ENCODE assay signal across 16 cellular contexts in the genomic region with DNA sequence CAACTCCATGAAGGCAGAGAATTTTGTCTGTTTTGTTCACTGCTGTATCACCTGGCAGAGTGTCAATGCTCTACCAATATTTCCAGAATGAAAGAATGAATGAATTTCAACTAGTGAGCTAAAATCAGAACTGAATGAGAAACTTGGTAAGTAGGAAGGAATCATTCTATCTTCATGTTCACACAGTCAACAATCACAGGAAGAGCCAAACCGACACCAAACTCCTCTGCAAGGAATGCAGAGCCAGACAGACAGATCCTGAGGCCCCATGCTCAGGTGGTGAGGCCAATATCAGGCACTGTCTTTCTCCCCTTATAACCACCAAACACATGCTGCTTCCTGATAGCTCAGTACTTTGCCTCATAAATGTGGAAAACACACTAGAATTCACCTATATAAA.
A peak's percentile ranks its signal among the peaks of the same experiment; 100 is the strongest.
DNase-seq lines count a peak whose midpoint lies in the region; ATAC-seq and TF ChIP-seq lines count a peak whose summit lies in the region.
"Had no signal": no experiment of that assay in that cellular context is flagged by ENCODE, and none has a peak within 500 bp of the region (broad histone marks: within the 10 kb centered on the region; RNA-seq: fewer than 3 reads in every experiment).

No MANE protein-coding gene starts in this region.

- H3K27ac Mint-ChIP-seq in endothelial cell (ENCODE audit: unreplicated experiment) (peak overlapping the region; percentile 95), nephron (peak overlapping the region; percentile 29 to 91 (median 87))
- no peak overlapping the region for H3K27ac Mint-ChIP-seq in activated T-cell treated with anti-CD3 and anti-CD28 coated beads, Interleukin-2, amount 50 U/mL, for 72 hours
- H3K27ac Mint-ChIP-seq: activated naive CD4-positive, alpha-beta T cell treated with anti-CD3 and anti-CD28 coated beads, Interleukin-2, amount 10 ng/mL, durations not matched to agents 7 days and 5 days had no signal

- TF ChIP-seq RAD21 in SK-N-SH (IDR thresholded peaks at IDR 0.05; ENCODE audit: low read length): no peak

- H3K27ac ChIP-seq in SK-N-SH (ENCODE audit: low read depth in 2 of 2, low read length in 1 of 2) (peak overlapping the region; percentile 67 to 76; a peak in 3 of 4 replicates), upper lobe of left lung (peak overlapping the region in 3 of 4 donors; percentile 1 to 47 (median 46))
- H3K27ac ChIP-seq: SK-N-MC had no signal

- no peaks in the 10 kb centered on the region for H4K20me1 ChIP-seq in SK-N-SH (ENCODE audit: insufficient read depth)

- H3K4me1 ChIP-seq in SK-N-SH (ENCODE audit: control insufficient read depth in 1 of 2, insufficient read depth in 2 of 2, low read depth in 1 of 2, low read length in 1 of 2): peaks cover 23 to 52% of the 10 kb centered on the region in 2 experiments; a peak in 3 of 4 replicates
- H3K4me1 ChIP-seq in upper lobe of left lung: peaks cover 30 to 40% (median 36%) of the 10 kb centered on the region in 4 donors

- H2AFZ ChIP-seq in SK-N-SH (ENCODE audit: low read depth): no peak overlapping the region

- POLR2A ChIA-PET in SK-N-SH (lab: Yijun Ruan, JAX): no interaction called here

- DNase-seq in SK-N-SH (no peak), endothelial cell (ENCODE audit: low spot score) (no peak), upper lobe of left lung (no peak), NCI-H524 treated with DMSO at 0.1 percent for 48 hours (lab: John Stamatoyannopoulos, UW) (no peak)
- DNase-seq in activated T-cell treated with anti-CD3 and anti-CD28 coated beads, Interleukin-2, amount 50 U/mL, for 72 hours: no peak
- DNase-seq in stimulated activated CD4-positive, alpha-beta T cell treated with anti-CD3 and anti-CD28 coated beads, Interleukin-4, amount 100 ng/mL, for 1 hour: no peak
- DNase-seq: activated naive CD4-positive, alpha-beta T cell treated with anti-CD3 and anti-CD28 coated beads, Interleukin-2, amount 10 ng/mL, durations not matched to agents 7 days and 5 days; CD4-positive, alpha-beta T cell; left ventricle myocardium superior; NCI-H1048; NCI-H2171; NK-92 treated with Interleukin-12 subunit alpha and Interleukin-12 subunit beta, amount 100 ng/mL, for 24 hours; nucleus accumbens; stimulated activated CD4-positive, alpha-beta T cell treated with anti-CD3 and anti-CD28 coated beads, Interleukin-12 subunit alpha, Interleukin-12 subunit beta, amount 100 ng/mL, for 4 hours had no signal

- peaks cover 0 to 3% of the 10 kb centered on the region in 2 experiments for H3K36me3 ChIP-seq in SK-N-SH (replicated peaks in 1 of 2; ENCODE audit: control insufficient read depth in 1 of 2, insufficient read depth in 2 of 2, low read length in 1 of 2)
- no peaks in the 10 kb centered on the region for H3K36me3 ChIP-seq in upper lobe of left lung

- H3K9me2 ChIP-seq in SK-N-SH: no peaks in the 10 kb centered on the region

- no peak for TF ChIP-seq POLR2A in upper lobe of left lung (IDR thresholded peaks at IDR 0.05)

- CTCF ChIA-PET in SK-N-SH (lab: Yijun Ruan, JAX): interaction anchor here (1.7 kb wide), 1 partner anchor 481 kb away, joined by 3 read pairs; no protein-coding TSS in a partner anchor

- H3K4me3 ChIP-seq in SK-N-SH (ENCODE audit: low read depth in 2 of 2, low read length in 1 of 2) (no peak overlapping the region), upper lobe of left lung (no peak overlapping the region)
- H3K4me3 ChIP-seq: SK-N-MC had no signal

- H3K36me3 Mint-ChIP-seq in endothelial cell (ENCODE audit: low read depth, unreplicated experiment) (peaks cover 2% of the 10 kb centered on the region), nephron (ENCODE audit: low read depth) (peaks cover 12% of the 10 kb centered on the region)
- H3K36me3 Mint-ChIP-seq in activated T-cell treated with anti-CD3 and anti-CD28 coated beads, Interleukin-2, amount 50 U/mL, for 72 hours (ENCODE audit: insufficient read depth in 2 of 2): peaks cover 0 to 5% of the 10 kb centered on the region in 2 donors

- TF ChIP-seq CTCF in SK-N-SH (IDR thresholded peaks at IDR 0.05) (no peak), endothelial cell (IDR thresholded peaks at IDR 0.05; ENCODE audit: unreplicated experiment) (no peak), nephron (IDR thresholded peaks at IDR 0.05; ENCODE audit: unreplicated experiment in 3 of 3) (no peak), upper lobe of left lung (IDR thresholded peaks at IDR 0.05) (no peak)

- H3K79me2 ChIP-seq in SK-N-SH (ENCODE audit: insufficient read depth): peaks cover 18% of the 10 kb centered on the region

- H3K4me3 Mint-ChIP-seq in endothelial cell (ENCODE audit: unreplicated experiment) (peak overlapping the region; percentile 11), nephron (no peak overlapping the region)
- no peak overlapping the region for H3K4me3 Mint-ChIP-seq in activated T-cell treated with anti-CD3 and anti-CD28 coated beads, Interleukin-2, amount 50 U/mL, for 72 hours
- H3K4me3 Mint-ChIP-seq: activated naive CD4-positive, alpha-beta T cell treated with anti-CD3 and anti-CD28 coated beads, Interleukin-2, amount 10 ng/mL, durations not matched to agents 7 days and 5 days; CD4-positive, alpha-beta T cell had no signal

- H3K4me1 Mint-ChIP-seq in endothelial cell (ENCODE audit: unreplicated experiment) (peaks cover 58% of the 10 kb centered on the region), nephron (peaks cover 51% of the 10 kb centered on the region)
- peaks cover 30% of the 10 kb centered on the region for H3K4me1 Mint-ChIP-seq in activated T-cell treated with anti-CD3 and anti-CD28 coated beads, Interleukin-2, amount 50 U/mL, for 72 hours (ENCODE audit: low read depth)

- H3K27me3 Mint-ChIP-seq in endothelial cell (ENCODE audit: unreplicated experiment) (no peaks in the 10 kb centered on the region), nephron (ENCODE audit: low read depth) (no peaks in the 10 kb centered on the region)
- H3K27me3 Mint-ChIP-seq in activated T-cell treated with anti-CD3 and anti-CD28 coated beads, Interleukin-2, amount 50 U/mL, for 72 hours (ENCODE audit: low read depth): no peaks in the 10 kb centered on the region
- H3K27me3 Mint-ChIP-seq: activated naive CD4-positive, alpha-beta T cell treated with anti-CD3 and anti-CD28 coated beads, Interleukin-2, amount 10 ng/mL, durations not matched to agents 7 days and 5 days; CD4-positive, alpha-beta T cell had no signal

- no peaks in the 10 kb centered on the region for H3K9me3 ChIP-seq in SK-N-SH
- H3K9me3 ChIP-seq in upper lobe of left lung: no peaks in the 10 kb centered on the region

- H3F3A ChIP-seq in SK-N-SH (replicated peaks; ENCODE audit: insufficient read depth): peaks cover 21% of the 10 kb centered on the region

- no peak for ATAC-seq in upper lobe of left lung (ENCODE audit: low FRiP score in 2 of 2)
- ATAC-seq in activated T-cell treated with anti-CD3 and anti-CD28 coated beads, Interleukin-2, amount 50 U/mL, for 72 hours (replicated peaks in 1 of 2): no peak

- H3K27me3 ChIP-seq in SK-N-SH (ENCODE audit: insufficient read depth) (no peaks in the 10 kb centered on the region), upper lobe of left lung (no peaks in the 10 kb centered on the region)

- no peaks in the 10 kb centered on the region for H3K9me3 Mint-ChIP-seq in endothelial cell (ENCODE audit: unreplicated experiment)
- no peaks in the 10 kb centered on the region for H3K9me3 Mint-ChIP-seq in nephron
- no peaks in the 10 kb centered on the region for H3K9me3 Mint-ChIP-seq in activated T-cell treated with anti-CD3 and anti-CD28 coated beads, Interleukin-2, amount 50 U/mL, for 72 hours
- H3K9me3 Mint-ChIP-seq: activated naive CD4-positive, alpha-beta T cell treated with anti-CD3 and anti-CD28 coated beads, Interleukin-2, amount 10 ng/mL, durations not matched to agents 7 days and 5 days; CD4-positive, alpha-beta T cell had no signal

- TF ChIP-seq EP300 in SK-N-SH (IDR thresholded peaks at IDR 0.05; ENCODE audit: borderline replicate concordance in 1 of 2, low read depth in 1 of 2, low read length in 1 of 2) (no peak), upper lobe of left lung (IDR thresholded peaks at IDR 0.05) (no peak)

- no peak overlapping the region for H3K4me2 ChIP-seq in SK-N-SH

- H3K9ac ChIP-seq in SK-N-SH: no peak overlapping the region

- WGBS in SK-N-SH (ENCODE audit: low lambda C conversion rate): 93% methylated on average over 1 of the region's 1 CpG
- 62 to 65% methylated on average over 1 of the region's 1 CpG for WGBS in upper lobe of left lung, 2 donors

TF ChIP-seq in SK-N-SH, 30 proteins besides CTCF, POLR2A, EP300 and RAD21 (continues in another document):
- TF ChIP-seq ELF1 (IDR thresholded peaks at IDR 0.05) (no peak), SIN3A (IDR thresholded peaks at IDR 0.05; ENCODE audit: borderline replicate concordance, low read depth, low read length) (no peak), GABPA (IDR thresholded peaks at IDR 0.05; ENCODE audit: low read depth) (no peak), TCF12 (IDR thresholded peaks at IDR 0.05) (no peak), POLR2AphosphoS5 (IDR thresholded peaks at IDR 0.05; ENCODE audit: low read depth, low read length) (no peak), TAF1 (IDR thresholded peaks at IDR 0.05; ENCODE audit: borderline replicate concordance, low read depth, low read length) (no peak), RXRA (IDR thresholded peaks at IDR 0.05; ENCODE audit: borderline replicate concordance, low read depth) (no peak), RCOR1 (IDR thresholded peaks at IDR 0.05; ENCODE audit: low read length) (no peak), FOXM1 (IDR thresholded peaks at IDR 0.05; ENCODE audit: low read depth) (no peak)
- TF ChIP-seq, protein P1, sequence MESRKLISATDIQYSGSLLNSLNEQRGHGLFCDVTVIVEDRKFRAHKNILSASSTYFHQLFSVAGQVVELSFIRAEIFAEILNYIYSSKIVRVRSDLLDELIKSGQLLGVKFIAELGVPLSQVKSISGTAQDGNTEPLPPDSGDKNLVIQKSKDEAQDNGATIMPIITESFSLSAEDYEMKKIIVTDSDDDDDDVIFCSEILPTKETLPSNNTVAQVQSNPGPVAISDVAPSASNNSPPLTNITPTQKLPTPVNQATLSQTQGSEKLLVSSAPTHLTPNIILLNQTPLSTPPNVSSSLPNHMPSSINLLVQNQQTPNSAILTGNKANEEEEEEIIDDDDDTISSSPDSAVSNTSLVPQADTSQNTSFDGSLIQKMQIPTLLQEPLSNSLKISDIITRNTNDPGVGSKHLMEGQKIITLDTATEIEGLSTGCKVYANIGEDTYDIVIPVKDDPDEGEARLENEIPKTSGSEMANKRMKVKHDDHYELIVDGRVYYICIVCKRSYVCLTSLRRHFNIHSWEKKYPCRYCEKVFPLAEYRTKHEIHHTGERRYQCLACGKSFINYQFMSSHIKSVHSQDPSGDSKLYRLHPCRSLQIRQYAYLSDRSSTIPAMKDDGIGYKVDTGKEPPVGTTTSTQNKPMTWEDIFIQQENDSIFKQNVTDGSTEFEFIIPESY (IDR thresholded peaks at IDR 0.05; ENCODE audit: borderline replicate concordance, low read depth): no peak
- TF ChIP-seq, protein P2, sequence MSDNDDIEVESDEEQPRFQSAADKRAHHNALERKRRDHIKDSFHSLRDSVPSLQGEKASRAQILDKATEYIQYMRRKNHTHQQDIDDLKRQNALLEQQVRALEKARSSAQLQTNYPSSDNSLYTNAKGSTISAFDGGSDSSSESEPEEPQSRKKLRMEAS (IDR thresholded peaks at IDR 0.05; ENCODE audit: low read depth): no peak
